22 cellular contexts compared by ENCODE assay signal in the genomic region with DNA sequence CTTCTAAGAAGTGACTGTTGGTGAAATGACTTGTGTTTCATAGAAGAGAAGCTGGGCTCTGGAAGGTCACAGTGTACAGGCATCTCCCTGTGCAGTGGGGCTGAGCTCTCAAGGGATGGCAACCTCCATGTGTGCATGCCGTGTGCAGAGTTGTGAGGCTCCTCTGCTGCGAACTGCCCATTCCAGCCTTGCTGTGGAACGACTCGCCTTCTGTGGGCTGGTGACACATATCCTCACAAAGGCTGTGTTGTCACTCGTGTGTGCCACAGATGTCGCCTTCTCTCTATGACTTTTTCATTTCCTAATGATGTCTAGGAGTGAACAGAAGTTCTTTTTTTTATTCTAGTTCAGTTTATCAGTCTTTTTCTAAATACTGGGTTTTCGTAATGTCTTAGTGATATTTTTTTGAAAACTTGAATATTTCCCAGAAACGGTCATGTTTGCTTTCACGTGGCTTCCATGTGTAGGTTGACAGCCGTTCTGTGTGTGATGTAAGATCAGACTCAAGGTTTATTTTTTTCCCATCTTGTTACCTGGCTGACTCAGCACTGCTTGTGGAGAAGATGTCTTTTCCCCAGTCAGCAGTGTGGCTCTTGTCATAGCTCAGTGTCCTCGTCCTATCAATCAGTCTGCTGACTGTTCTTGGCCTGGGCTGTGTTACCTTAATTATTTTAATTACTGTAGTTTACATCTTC. TPM values are rescaled to one million over a fixed set of nuclear protein-coding genes. Genes with fewer than 3 reads are reported as not detected.
DNase-seq lines count a peak whose midpoint lies in the region; ATAC-seq and TF ChIP-seq lines count a peak whose summit lies in the region.
"Had no signal": no experiment of that assay in that cellular context is flagged by ENCODE, and none has a peak within 500 bp of the region (broad histone marks: within the 10 kb centered on the region; RNA-seq: fewer than 3 reads in every experiment).

No MANE protein-coding gene starts in this region.

- H3K4me3 ChIP-seq in testis, result no peak overlapping the region
- H3K4me3 ChIP-seq: BLaER1 treated with 17β-estradiol and CSF1 and Interleukin-3, amounts not matched to agents 10 nM and 100 nM; breast epithelium; gastrocnemius medialis; left lung; PC-9 had no signal

- peak overlapping the region; percentile 45 for H3K27ac Mint-ChIP-seq in T-helper 2 cell treated with Interferon-gamma antibody and Interleukin-4, amounts not matched to agents 5 μg/mL and 100 μg/mL, for 36 hours
- H3K27ac Mint-ChIP-seq in natural killer cell treated with Interleukin-12 subunit alpha and Interleukin-12 subunit beta and Interleukin-15 and Interleukin-18, amount 100 ng/mL, for 72 hours, result no peak overlapping the region
- H3K27ac Mint-ChIP-seq in natural killer cell, result peak overlapping the region in 1 of 2 donors; percentile 18
- H3K27ac Mint-ChIP-seq: dendritic cell treated with granulocyte-macrophage colony-stimulating factor and Interleukin-4, amounts not matched to agents 40 ng/mL and 50 ng/mL, for 4 days had no signal

- no peaks in the 10 kb centered on the region for H3K27me3 ChIP-seq in testis
- H3K27me3 ChIP-seq: BLaER1 treated with 17β-estradiol and CSF1 and Interleukin-3, amounts not matched to agents 10 nM and 100 nM; breast epithelium; gastrocnemius medialis; left lung had no signal

- TF ChIP-seq CTCF in natural killer cell (IDR thresholded peaks at IDR 0.05), result no peak
- no peak for TF ChIP-seq CTCF in testis (IDR thresholded peaks at IDR 0.05)

- H3K36me3 Mint-ChIP-seq in T-helper 2 cell treated with Interferon-gamma antibody and Interleukin-4, amounts not matched to agents 5 μg/mL and 100 μg/mL, for 36 hours (ENCODE audit: low read depth), result peaks cover 70% of the 10 kb centered on the region
- H3K36me3 Mint-ChIP-seq in natural killer cell treated with Interleukin-12 subunit alpha and Interleukin-12 subunit beta and Interleukin-15 and Interleukin-18, amount 100 ng/mL, for 72 hours, result peaks cover 5% of the 10 kb centered on the region
- H3K36me3 Mint-ChIP-seq in natural killer cell, result peaks cover 8% of the 10 kb centered on the region

- 92 to 96% methylated on average over 11 of the region's 11 CpGs for WGBS in testis, 2 donors

- intact Hi-C loops in natural killer cell (cut with micrococcal nuclease), result no loop called here
- intact Hi-C loops in head of caudate nucleus (cut with DNase I), result no loop called here
- intact Hi-C loops in testis (cut with DNase I; ENCODE audit: low total_unique reads), result no loop called here

- no peak for DNase-seq in T-helper 2 cell treated with Interferon-gamma antibody and Interleukin-4, amounts not matched to agents 5 μg/mL and 100 μg/mL, for 36 hours (ENCODE audit: low spot score)
- DNase-seq in T-helper 2 cell (no peak), natural killer cell (no peak), head of caudate nucleus (peak in 24 of 42 donors; percentile 29 to 80 (median 52)), superior temporal gyrus (ENCODE audit: extremely low spot score) (peak; percentile 43), testis (no peak), NCI-H2171 (lab: John Stamatoyannopoulos, UW) (no peak)
- no peak for DNase-seq in natural killer cell treated with Interleukin-12 subunit alpha and Interleukin-12 subunit beta and Interleukin-15 and Interleukin-18, amount 100 ng/mL, for 72 hours (ENCODE audit: low spot score)
- DNase-seq: 8988T; activated CD4-positive, alpha-beta T cell treated with anti-CD3 and anti-CD28 coated beads for 4 hours; gastrocnemius medialis; GF-D8; NCI-H1417 treated with DMSO at 0.1 percent for 48 hours; PC-9; stimulated activated CD4-positive, alpha-beta T cell treated with anti-CD3 and anti-CD28 coated beads, Interleukin-4, amount 100 ng/mL, for 24 hours; T-helper 9 cell had no signal

- no peaks in the 10 kb centered on the region for H3K4me1 ChIP-seq in testis
- H3K4me1 ChIP-seq: breast epithelium, gastrocnemius medialis, left lung had no signal

- no peaks in the 10 kb centered on the region for H3K36me3 ChIP-seq in testis (ENCODE audit: low read depth, missing control alignments)

- no peaks in the 10 kb centered on the region for H3K27me3 Mint-ChIP-seq in T-helper 2 cell treated with Interferon-gamma antibody and Interleukin-4, amounts not matched to agents 5 μg/mL and 100 μg/mL, for 36 hours (ENCODE audit: low read depth)
- no peaks in the 10 kb centered on the region for H3K27me3 Mint-ChIP-seq in natural killer cell treated with Interleukin-12 subunit alpha and Interleukin-12 subunit beta and Interleukin-15 and Interleukin-18, amount 100 ng/mL, for 72 hours
- H3K27me3 Mint-ChIP-seq in natural killer cell (ENCODE audit: low read depth in 2 of 2), result no peaks in the 10 kb centered on the region
- H3K27me3 Mint-ChIP-seq: dendritic cell treated with granulocyte-macrophage colony-stimulating factor and Interleukin-4, amounts not matched to agents 40 ng/mL and 50 ng/mL, for 4 days had no signal

- H3K9me3 Mint-ChIP-seq in T-helper 2 cell treated with Interferon-gamma antibody and Interleukin-4, amounts not matched to agents 5 μg/mL and 100 μg/mL, for 36 hours, result peaks cover 8% of the 10 kb centered on the region
- H3K9me3 Mint-ChIP-seq in natural killer cell treated with Interleukin-12 subunit alpha and Interleukin-12 subunit beta and Interleukin-15 and Interleukin-18, amount 100 ng/mL, for 72 hours, result no peaks in the 10 kb centered on the region
- no peaks in the 10 kb centered on the region for H3K9me3 Mint-ChIP-seq in natural killer cell

- no peaks in the 10 kb centered on the region for H3K4me1 Mint-ChIP-seq in T-helper 2 cell treated with Interferon-gamma antibody and Interleukin-4, amounts not matched to agents 5 μg/mL and 100 μg/mL, for 36 hours (ENCODE audit: low read depth)
- peaks cover 0 to 12% of the 10 kb centered on the region in 2 donors for H3K4me1 Mint-ChIP-seq in natural killer cell treated with Interleukin-12 subunit alpha and Interleukin-12 subunit beta and Interleukin-15 and Interleukin-18, amount 100 ng/mL, for 72 hours (ENCODE audit: low read depth in 2 of 2)
- no peaks in the 10 kb centered on the region for H3K4me1 Mint-ChIP-seq in natural killer cell

- ATAC-seq in natural killer cell treated with Interleukin-12 subunit alpha and Interleukin-12 subunit beta and Interleukin-15 and Interleukin-18, amount 100 ng/mL, for 72 hours, result peak; percentile 45 to 46
- no peak for ATAC-seq in natural killer cell
- ATAC-seq: gastrocnemius medialis, left lung had no signal

- H3K27ac ChIP-seq in testis, result no peak overlapping the region
- H3K27ac ChIP-seq: BLaER1 treated with 17β-estradiol and CSF1 and Interleukin-3, amounts not matched to agents 10 nM and 100 nM; breast epithelium; epithelial cell of prostate; gastrocnemius medialis; left lung; PC-9 had no signal

- TF ChIP-seq POLR2A in testis (IDR thresholded peaks at IDR 0.05), result no peak

- H3K4me3 Mint-ChIP-seq in T-helper 2 cell treated with Interferon-gamma antibody and Interleukin-4, amounts not matched to agents 5 μg/mL and 100 μg/mL, for 36 hours, result no peak overlapping the region
- H3K4me3 Mint-ChIP-seq in natural killer cell treated with Interleukin-12 subunit alpha and Interleukin-12 subunit beta and Interleukin-15 and Interleukin-18, amount 100 ng/mL, for 72 hours, result no peak overlapping the region
- no peak overlapping the region for H3K4me3 Mint-ChIP-seq in natural killer cell
- H3K4me3 Mint-ChIP-seq: dendritic cell treated with granulocyte-macrophage colony-stimulating factor and Interleukin-4, amounts not matched to agents 40 ng/mL and 50 ng/mL, for 4 days had no signal

- H3K9me3 ChIP-seq in testis, result no peaks in the 10 kb centered on the region
- H3K9me3 ChIP-seq: gastrocnemius medialis, left lung had no signal

RNA-seq across cellular contexts. Expression of a gene that starts 57.3 kb away (rescaled TPM):
- under 1 TPM; 0.11 to 0.90 TPM for total RNA-seq in natural killer cell treated with Interleukin-12 subunit alpha and Interleukin-12 subunit beta and Interleukin-15 and Interleukin-18, amount 100 ng/mL, for 72 hours
- total RNA-seq in natural killer cell (under 1 TPM in 1 of 3 donors, not detected in 2; 0.07 TPM), testis (10 to 100 TPM; 11.0 to 15.7 TPM)
- 7.6 TPM for polyA plus RNA-seq in testis (ENCODE audit: insufficient read depth, low read depth, low replicate concordance)
- total RNA-seq: omental fat pad, PC-9 had no signal

Comparison
In these comparisons a context has a peak if more than half of its experiments do, and no peak if none do; other contexts are left out.
1. ATAC-seq: peak in natural killer cell treated with Interleukin-12 subunit alpha and Interleukin-12 subunit beta and Interleukin-15 and Interleukin-18, amount 100 ng/mL, for 72 hours (2 of 2); none in natural killer cell (0 of 3).
2. DNase-seq: peak in head of caudate nucleus (24 of 42) and superior temporal gyrus (single experiment); none in T-helper 2 cell treated with Interferon-gamma antibody and Interleukin-4, amounts not matched to agents 5 μg/mL and 100 μg/mL, for 36 hours (single experiment), T-helper 2 cell (0 of 5), natural killer cell treated with Interleukin-12 subunit alpha and Interleukin-12 subunit beta and Interleukin-15 and Interleukin-18, amount 100 ng/mL, for 72 hours (single experiment), natural killer cell (single experiment), testis (single experiment) and NCI-H2171 (single experiment).
3. RNA of a gene that starts 57.3 kb away (total RNA-seq): 11.0 to 15.7 TPM in testis; 0.11 to 0.90 TPM in natural killer cell treated with Interleukin-12 subunit alpha and Interleukin-12 subunit beta and Interleukin-15 and Interleukin-18, amount 100 ng/mL, for 72 hours and 0.07 TPM in natural killer cell; every median in the first group is over 4 times any median in the second.